ENCODE assay signal across 18 cellular contexts in the genomic region with DNA sequence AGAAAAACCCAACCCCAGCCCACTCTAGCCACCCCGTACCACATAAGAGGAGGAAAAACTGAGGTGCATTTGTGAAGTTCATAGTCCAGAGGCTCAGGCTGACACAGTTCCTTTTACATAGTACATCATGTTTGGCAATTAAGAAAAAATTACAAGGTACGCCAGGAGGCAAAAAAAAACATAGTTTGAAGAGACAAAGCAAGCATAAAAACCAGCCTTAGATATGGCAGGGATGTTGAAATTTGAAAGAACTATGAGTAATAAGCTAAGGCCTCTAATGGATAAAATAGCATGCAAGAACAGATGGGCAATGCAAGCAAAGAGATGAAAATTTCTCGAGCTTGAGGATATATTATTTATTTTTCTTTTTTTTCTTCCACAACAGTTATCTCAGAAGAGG. TPM values are rescaled to one million over a fixed set of nuclear protein-coding genes. Genes with fewer than 3 reads are reported as not detected.
DNase-seq lines count a peak whose midpoint lies in the region; ATAC-seq and TF ChIP-seq lines count a peak whose summit lies in the region.
"Had no signal": no experiment of that assay in that cellular context is flagged by ENCODE, and none has a peak within 500 bp of the region (broad histone marks: within the 10 kb centered on the region; RNA-seq: fewer than 3 reads in every experiment).

No MANE protein-coding gene starts in this region.

- H3K9me3 ChIP-seq in Karpas-422 (ENCODE audit: low read length) (no peaks in the 10 kb centered on the region), hepatocyte (ENCODE audit: low read depth) (no peaks in the 10 kb centered on the region), thoracic aorta (no peaks in the 10 kb centered on the region), esophagus squamous epithelium (no peaks in the 10 kb centered on the region)

- H3K27ac ChIP-seq in Karpas-422 (ENCODE audit: low read length) (peak overlapping the region; percentile 76), hepatocyte (peak overlapping the region; percentile 11), thoracic aorta (no peak overlapping the region), esophagus squamous epithelium (no peak overlapping the region)
- H3K27ac ChIP-seq: BLaER1, HL-60 had no signal

- H3K36me3 ChIP-seq in Karpas-422 (ENCODE audit: insufficient read depth, low read length): peaks cover 22% of the 10 kb centered on the region
- H3K36me3 ChIP-seq in hepatocyte (replicated peaks; ENCODE audit: insufficient read depth, low read depth): no peaks in the 10 kb centered on the region
- no peaks in the 10 kb centered on the region for H3K36me3 ChIP-seq in thoracic aorta
- H3K36me3 ChIP-seq in esophagus squamous epithelium: peaks cover 0 to 20% (median 0%) of the 10 kb centered on the region in 3 donors

- 75% methylated on average over 3 of the region's 3 CpGs for WGBS in hepatocyte (ENCODE audit: low lambda C conversion rate, missing lambda C conversion rate)
- 81% methylated on average over 3 of the region's 3 CpGs for WGBS in esophagus squamous epithelium, 2 donors

- H3K27me3 ChIP-seq in Karpas-422 (ENCODE audit: low read length) (no peaks in the 10 kb centered on the region), hepatocyte (no peaks in the 10 kb centered on the region), thoracic aorta (replicated peaks; ENCODE audit: insufficient read depth) (no peaks in the 10 kb centered on the region), esophagus squamous epithelium (no peaks in the 10 kb centered on the region)
- H3K27me3 ChIP-seq: BLaER1 had no signal

- DNase-seq in Karpas-422: no peak
- DNase-seq in choroid plexus epithelial cell (ENCODE audit: low read depth): peak; percentile 45
- DNase-seq in hepatocyte (ENCODE audit: low spot score): no peak
- no peak for DNase-seq in thoracic aorta (ENCODE audit: low spot score)
- no peak for DNase-seq in activated effector memory CD4-positive, alpha-beta T cell treated with Interleukin-2 at 50 U/mL for 16 hours
- DNase-seq in esophagus squamous epithelium (lab: John Stamatoyannopoulos, UW): no peak
- DNase-seq in COR-L47 (lab: John Stamatoyannopoulos, UW): no peak
- DNase-seq: H7, NCI-H1105 treated with DMSO at 0.1 percent for 48 hours, NCI-H2029, NCI-H510A treated with DMSO at 0.1 percent for 48 hours, SK-N-SH had no signal

- H4K20me1 ChIP-seq in Karpas-422 (ENCODE audit: insufficient read depth, low read depth, low read length) (no peaks in the 10 kb centered on the region), hepatocyte (ENCODE audit: insufficient read depth, poor library complexity, severe bottlenecking) (no peaks in the 10 kb centered on the region)
- H4K20me1 ChIP-seq: BLaER1 had no signal

- H3K79me2 ChIP-seq in Karpas-422 (ENCODE audit: low read length) (peaks cover 21% of the 10 kb centered on the region), hepatocyte (no peaks in the 10 kb centered on the region)

- peak; percentile 50 for ATAC-seq in thoracic aorta (ENCODE audit: insufficient number of reproducible peaks, low FRiP score, low read depth)
- ATAC-seq: K562, Panc1, Right ventricle myocardium inferior had no signal

- H3K4me1 ChIP-seq in Karpas-422 (ENCODE audit: low read length) (peaks cover 31% of the 10 kb centered on the region), hepatocyte (ENCODE audit: insufficient read depth) (no peaks in the 10 kb centered on the region), thoracic aorta (ENCODE audit: control insufficient read depth in 1 of 2, low read depth in 2 of 2) (no peaks in the 10 kb centered on the region), esophagus squamous epithelium (no peaks in the 10 kb centered on the region)
- H3K4me1 ChIP-seq: BLaER1 had no signal

- H3K4me2 ChIP-seq in Karpas-422 (ENCODE audit: low read depth, low read length, poor library complexity, severe bottlenecking) (no peak overlapping the region), hepatocyte (no peak overlapping the region)
- H3K4me2 ChIP-seq: BLaER1, SK-N-SH had no signal

- no peaks in the 10 kb centered on the region for H3K9me2 ChIP-seq in Karpas-422 (replicated peaks; ENCODE audit: insufficient read depth, low read length)
- no peaks in the 10 kb centered on the region for H3K9me2 ChIP-seq in hepatocyte (replicated peaks; ENCODE audit: insufficient read depth)
- H3K9me2 ChIP-seq: SK-N-SH had no signal

- H2AFZ ChIP-seq in Karpas-422 (ENCODE audit: low read length): 0 out of 2 replicates have a peak overlapping the region, but pooled peaks have one; percentile 11
- H2AFZ ChIP-seq in hepatocyte: no peak overlapping the region

- H3K9ac ChIP-seq in Karpas-422 (ENCODE audit: low read length): 0 out of 2 replicates have a peak overlapping the region, but pooled peaks have one; percentile 24
- H3K9ac ChIP-seq: BLaER1, SK-N-SH had no signal

- TF ChIP-seq POLR2A in esophagus squamous epithelium (IDR thresholded peaks at IDR 0.05): no peak

- intact Hi-C loops in esophagus squamous epithelium (cut with DNase I): no loop called here

- H3K4me3 ChIP-seq in Karpas-422 (ENCODE audit: low read length): no peak overlapping the region
- H3K4me3 ChIP-seq in choroid plexus epithelial cell (ENCODE audit: low read depth, low read length): no peak overlapping the region
- no peak overlapping the region for H3K4me3 ChIP-seq in hepatocyte
- H3K4me3 ChIP-seq in thoracic aorta: no peak overlapping the region
- no peak overlapping the region for H3K4me3 ChIP-seq in esophagus squamous epithelium
- H3K4me3 ChIP-seq: BLaER1, K562 had no signal

- TF ChIP-seq CTCF in choroid plexus epithelial cell (conservative IDR thresholded peaks at IDR 0.05; ENCODE audit: low read depth, low read length) (no peak), hepatocyte (IDR thresholded peaks at IDR 0.05; ENCODE audit: poor library complexity) (no peak), thoracic aorta (IDR thresholded peaks at IDR 0.05) (no peak), esophagus squamous epithelium (IDR thresholded peaks at IDR 0.05) (no peak)

RNA-seq across cellular contexts. Expression of gene MIXL1, which starts 31.9 kb away (rescaled TPM):
- 9.2 and 20.8 TPM in 2 replicates for total RNA-seq in Karpas-422 (2014; rRNA removed; shearing (Covaris generic); ENCODE audit: low replicate concordance)
- 0.07 TPM in 1 of 2 replicates, not detected in the other for total RNA-seq in hepatocyte
- 0.84 and 2.2 TPM in 2 replicates for polyA plus RNA-seq in hepatocyte
- not detected for total RNA-seq in thoracic aorta
- total RNA-seq in esophagus squamous epithelium: not detected
- total RNA-seq: K562, M059J, Right ventricle myocardium inferior had no signal
- polyA plus RNA-seq: K562 had no signal

RNA-seq across cellular contexts. Expression of gene LIN9, which starts 53.6 kb away (rescaled TPM):
- total RNA-seq in Karpas-422 (2014; rRNA removed; shearing (Covaris generic); ENCODE audit: low replicate concordance): 7.8 and 22.0 TPM in 2 replicates
- total RNA-seq in hepatocyte (5.7 and 6.2 TPM in 2 replicates), thoracic aorta (1 to 10 TPM; 1.3 to 1.6 TPM), esophagus squamous epithelium (1 to 10 TPM; 2.2 to 7.2 (median 4.6) TPM)
- polyA plus RNA-seq in hepatocyte: 2.9 TPM in 2 replicates

Comparison
In these comparisons a context has a peak if more than half of its experiments do, and no peak if none do; other contexts are left out.
1. H3K27ac ChIP-seq: peak in Karpas-422 (single experiment) and hepatocyte (single experiment); none in thoracic aorta (0 of 2) and esophagus squamous epithelium (0 of 4).